In genomic region chr17:19501219-19501618, GRCh38 we compare ENCODE assay signal across 26 cellular contexts. TPM values are rescaled to one million over a fixed set of nuclear protein-coding genes. Genes with fewer than 3 reads are reported as not detected.
DNase-seq lines count a peak whose midpoint lies in the region; ATAC-seq lines count a peak whose summit lies in the region.
"Had no signal": no experiment of that assay in that cellular context is flagged by ENCODE, and none has a peak within 500 bp of the region (broad histone marks: within the 10 kb centered on the region; RNA-seq: fewer than 3 reads in every experiment).

No MANE protein-coding gene starts in this region.

- H3K14ac ChIP-seq in trophoblast cell (ENCODE audit: low read length): no peak overlapping the region

- H3K9ac ChIP-seq in trophoblast cell (ENCODE audit: low read length): no peak overlapping the region

- ATAC-seq in right cardiac atrium: peak; percentile 24 to 72
- no peak for ATAC-seq in left ventricle myocardium superior
- peak; percentile 36 for ATAC-seq in esophagus mucosa
- ATAC-seq in GM19452 (IDR thresholded peaks at IDR 0.05; ENCODE audit: unreplicated experiment): no peak
- ATAC-seq: GM12878, HCT116 had no signal

- no peak overlapping the region for H2BK12ac ChIP-seq in trophoblast cell (ENCODE audit: low read length)

- no peaks in the 10 kb centered on the region for H3K36me3 ChIP-seq in trophoblast cell (ENCODE audit: control insufficient read depth in 1 of 2, insufficient read depth in 2 of 2, low read length in 2 of 2)
- H3K36me3 ChIP-seq: SJSA1 had no signal

- H4K91ac ChIP-seq in trophoblast cell (ENCODE audit: low read depth, low read length): no peak overlapping the region

- intact Hi-C loops in right cardiac atrium (cut with DNase I): no loop called here
- intact Hi-C loops in left ventricle myocardium superior (cut with micrococcal nuclease): no loop called here

- no peaks in the 10 kb centered on the region for H3K9me3 ChIP-seq in right cardiac atrium (ENCODE audit: control insufficient read depth, low read length)
- H3K9me3 ChIP-seq in trophoblast cell (ENCODE audit: insufficient read depth, low read depth, low read length): no peaks in the 10 kb centered on the region
- H3K9me3 ChIP-seq: SJSA1 had no signal

- H2AFZ ChIP-seq in trophoblast cell (ENCODE audit: insufficient read depth, low read length, poor library complexity): no peak overlapping the region

- H3K79me2 ChIP-seq in trophoblast cell (ENCODE audit: control insufficient read depth, insufficient read depth, low read length, poor library complexity): no peaks in the 10 kb centered on the region

- H2BK120ac ChIP-seq in trophoblast cell (ENCODE audit: insufficient read depth, low read length, poor library complexity): no peak overlapping the region

- no peaks in the 10 kb centered on the region for H3K79me1 ChIP-seq in trophoblast cell (ENCODE audit: low read length)

- no peak overlapping the region for H3K4me2 ChIP-seq in trophoblast cell (ENCODE audit: low read length)

- H3K4me3 ChIP-seq in right cardiac atrium (ENCODE audit: low read length) (no peak overlapping the region), trophoblast cell (ENCODE audit: low read depth, low read length) (peak overlapping the region; percentile 20)
- H3K4me3 ChIP-seq: GM12878, SJSA1 had no signal

- no peaks in the 10 kb centered on the region for H3K27me3 ChIP-seq in right cardiac atrium (ENCODE audit: control insufficient read depth, insufficient read depth)
- H3K27me3 ChIP-seq in trophoblast cell (ENCODE audit: insufficient read depth, low read length): no peaks in the 10 kb centered on the region
- H3K27me3 ChIP-seq: SJSA1 had no signal

- H2BK5ac ChIP-seq in trophoblast cell (ENCODE audit: low read depth, low read length, poor library complexity): no peak overlapping the region

- H3K27ac ChIP-seq in right cardiac atrium (ENCODE audit: low read length): no peak overlapping the region
- no peak overlapping the region for H3K27ac ChIP-seq in trophoblast cell (ENCODE audit: low read depth, low read length)
- H3K27ac ChIP-seq: SJSA1 had no signal

- no peak overlapping the region for H3K18ac ChIP-seq in trophoblast cell (ENCODE audit: low read length)

- WGBS in right cardiac atrium: 53% methylated on average over 2 of the region's 2 CpGs
- no CpG with 5 or more reads among the region's 2 CpGs for WGBS in trophoblast cell (ENCODE audit: extremely low coverage, insufficient coverage, insufficient read length)

- no peak overlapping the region for H2AK5ac ChIP-seq in trophoblast cell (ENCODE audit: low read length)

- DNase-seq in right cardiac atrium (no peak), left ventricle myocardium superior (no peak), trophoblast cell (no peak), NCI-H510A treated with DMSO at 0.1 percent for 48 hours (lab: John Stamatoyannopoulos, UW) (no peak), D341Med (ENCODE audit: low spot score) (no peak)
- DNase-seq: 8988T, COR-L47, DMS 273 treated with DMSO at 0.1 percent for 48 hours, DMS79, EL, GDM1, GOT3, NCI-H1092, NCI-H1417 treated with DMSO at 0.1 percent for 48 hours, NCI-H1694 treated with DMSO at 0.1 percent for 48 hours, NCI-H2081, NCI-H2227 treated with DMSO at 0.1 percent for 48 hours, NCI-H69, Right ventricle myocardium superior, RPMI8226 had no signal

- H3K4me1 ChIP-seq in right cardiac atrium (ENCODE audit: control insufficient read depth, insufficient read depth, low read length) (no peaks in the 10 kb centered on the region), trophoblast cell (ENCODE audit: control insufficient read depth in 1 of 2, insufficient read depth in 2 of 2, low read length in 2 of 2) (no peaks in the 10 kb centered on the region)
- H3K4me1 ChIP-seq: SJSA1 had no signal

- H4K12ac ChIP-seq in trophoblast cell (ENCODE audit: low read depth, low read length): no peak overlapping the region

- no peak overlapping the region for H3K4ac ChIP-seq in trophoblast cell (ENCODE audit: low read depth, low read length)

- no peak overlapping the region for H3K23ac ChIP-seq in trophoblast cell (ENCODE audit: low read length)

- H4K8ac ChIP-seq in trophoblast cell (ENCODE audit: low read depth, low read length): no peak overlapping the region

RNA-seq across cellular contexts. Expression of gene SLC47A1, which starts 32.4 kb away (rescaled TPM):
- total RNA-seq in right cardiac atrium (1 to 10 TPM; 1.6 to 2.5 (median 2.1) TPM), left ventricle myocardium superior (4.6 TPM), esophagus mucosa (2.7 TPM)
- 0.77 TPM for polyA plus RNA-seq in right cardiac atrium
- not detected in 2 replicates for polyA plus RNA-seq in trophoblast cell (2013)
- total RNA-seq: SJSA1 had no signal
- polyA plus RNA-seq: GM12878, IgD-negative memory B cell had no signal

Comparison
In these comparisons a context has a peak if more than half of its experiments do, and no peak if none do; other contexts are left out.
1. ATAC-seq: peak in right cardiac atrium (2 of 2) and esophagus mucosa (single experiment); none in left ventricle myocardium superior (single experiment) and GM19452 (single experiment).